8 cellular contexts compared by ENCODE assay signal in genomic region chr14:21106506-21107359, GRCh38. TPM values are rescaled to one million over a fixed set of nuclear protein-coding genes. Genes with fewer than 3 reads are reported as not detected.
DNase-seq lines count a peak whose midpoint lies in the region; ATAC-seq and TF ChIP-seq lines count a peak whose summit lies in the region.

No MANE protein-coding gene starts in this region.

- no peaks in the 10 kb centered on the region for H3K9me3 Mint-ChIP-seq in activated naive CD8-positive, alpha-beta T cell treated with anti-CD3 and anti-CD28 coated beads, Interleukin-2, amount 10 ng/mL, durations not matched to agents 7 days and 5 days

- no peaks in the 10 kb centered on the region for H3K27me3 ChIP-seq in upper lobe of right lung

- peak overlapping the region; percentile 20 for H3K27ac ChIP-seq in upper lobe of right lung

- no peak overlapping the region for H3K4me3 ChIP-seq in upper lobe of right lung

- POLR2A ChIA-PET in activated naive CD8-positive, alpha-beta T cell treated with anti-CD3 and anti-CD28 coated beads, Interleukin-2, amount 10 ng/mL, durations not matched to agents 7 days and 5 days (lab: Charles Lee) = no interaction called here

- no peaks in the 10 kb centered on the region for H3K9me3 ChIP-seq in upper lobe of right lung

- H3K27me3 Mint-ChIP-seq in activated naive CD8-positive, alpha-beta T cell treated with anti-CD3 and anti-CD28 coated beads, Interleukin-2, amount 10 ng/mL, durations not matched to agents 7 days and 5 days = peaks cover 5% of the 10 kb centered on the region

- no peak for ATAC-seq in activated naive CD8-positive, alpha-beta T cell treated with anti-CD3 and anti-CD28 coated beads, Interleukin-2, amount 10 ng/mL, durations not matched to agents 7 days and 5 days (ENCODE audit: low read depth)
- ATAC-seq in Right ventricle myocardium superior (ENCODE audit: poor library complexity) (peak; percentile 26), upper lobe of right lung (peak; percentile 53), HG03196 (IDR thresholded peaks at IDR 0.05; ENCODE audit: unreplicated experiment) (no peak)

- peaks cover 33% of the 10 kb centered on the region for H3K4me1 ChIP-seq in upper lobe of right lung

- peak; percentile 91 for TF ChIP-seq CTCF in upper lobe of right lung (IDR thresholded peaks at IDR 0.05)

- no peaks in the 10 kb centered on the region for H3K36me3 Mint-ChIP-seq in activated naive CD8-positive, alpha-beta T cell treated with anti-CD3 and anti-CD28 coated beads, Interleukin-2, amount 10 ng/mL, durations not matched to agents 7 days and 5 days

- peak; percentile 77 for DNase-seq in EL
- DNase-seq in NAMALWA (ENCODE audit: low spot score) = peak; percentile 85
- peak; percentile 6 for DNase-seq in SKM-1 (lab: John Stamatoyannopoulos, UW; ENCODE audit: unreplicated experiment)
- peak; percentile 78 for DNase-seq in activated naive CD8-positive, alpha-beta T cell treated with anti-CD3 and anti-CD28 coated beads, Interleukin-2, amount 10 ng/mL, durations not matched to agents 7 days and 5 days
- DNase-seq in Right ventricle myocardium superior = peak; percentile 89
- DNase-seq in posterior cingulate gyrus = peak; percentile 64 to 97 (median 80)
- peak; percentile 91 for DNase-seq in upper lobe of right lung

- no peaks in the 10 kb centered on the region for H3K36me3 ChIP-seq in upper lobe of right lung

- intact Hi-C loops in Right ventricle myocardium superior (cut with DNase I) = loop anchor here (5.0 kb wide), 1 partner anchor 409 kb away; no protein-coding TSS in a partner anchor
- intact Hi-C loops in posterior cingulate gyrus (cut with DNase I) = loop anchor here (2.0 to 5.0 kb wide), 2 partner anchors 14 to 249 kb away; no protein-coding TSS in a partner anchor
- intact Hi-C loops in upper lobe of right lung (cut with DNase I) = loop anchor here (10.0 kb wide), 1 partner anchor 782 kb away; no protein-coding TSS in a partner anchor

- H3K4me1 Mint-ChIP-seq in activated naive CD8-positive, alpha-beta T cell treated with anti-CD3 and anti-CD28 coated beads, Interleukin-2, amount 10 ng/mL, durations not matched to agents 7 days and 5 days = peaks cover 23% of the 10 kb centered on the region

- no peak overlapping the region for H3K27ac Mint-ChIP-seq in activated naive CD8-positive, alpha-beta T cell treated with anti-CD3 and anti-CD28 coated beads, Interleukin-2, amount 10 ng/mL, durations not matched to agents 7 days and 5 days

- H3K4me3 Mint-ChIP-seq in activated naive CD8-positive, alpha-beta T cell treated with anti-CD3 and anti-CD28 coated beads, Interleukin-2, amount 10 ng/mL, durations not matched to agents 7 days and 5 days = no peak overlapping the region

RNA-seq across cellular contexts. Expression of gene TMEM253, which starts 5.9 kb away (rescaled TPM):
- total RNA-seq in activated naive CD8-positive, alpha-beta T cell treated with anti-CD3 and anti-CD28 coated beads, Interleukin-2, amount 10 ng/mL, durations not matched to agents 7 days and 5 days = not detected
- total RNA-seq in Right ventricle myocardium superior (0.43 TPM), upper lobe of right lung (0.67 TPM)

RNA-seq across cellular contexts. Expression of gene ZNF219, which starts 8.3 kb away (rescaled TPM):
- total RNA-seq in activated naive CD8-positive, alpha-beta T cell treated with anti-CD3 and anti-CD28 coated beads, Interleukin-2, amount 10 ng/mL, durations not matched to agents 7 days and 5 days = 1 to 10 TPM; 4.3 to 6.0 TPM
- total RNA-seq in Right ventricle myocardium superior (50.0 TPM), upper lobe of right lung (52.8 TPM)

RNA-seq across cellular contexts. Expression of gene ARHGEF40, which starts 36.6 kb away (rescaled TPM):
- total RNA-seq in activated naive CD8-positive, alpha-beta T cell treated with anti-CD3 and anti-CD28 coated beads, Interleukin-2, amount 10 ng/mL, durations not matched to agents 7 days and 5 days = under 1 TPM; 0.20 to 0.28 TPM
- total RNA-seq in Right ventricle myocardium superior = 21.2 TPM
- total RNA-seq in upper lobe of right lung = 39.2 TPM

RNA-seq across cellular contexts. Expression of gene RNASE8, which starts 49.1 kb away (rescaled TPM):
- not detected for total RNA-seq in activated naive CD8-positive, alpha-beta T cell treated with anti-CD3 and anti-CD28 coated beads, Interleukin-2, amount 10 ng/mL, durations not matched to agents 7 days and 5 days
- total RNA-seq in Right ventricle myocardium superior (not detected), upper lobe of right lung (not detected)

RNA-seq across cellular contexts. Expression of gene OR5AU1, which starts 49.1 kb away (rescaled TPM):
- not detected for total RNA-seq in activated naive CD8-positive, alpha-beta T cell treated with anti-CD3 and anti-CD28 coated beads, Interleukin-2, amount 10 ng/mL, durations not matched to agents 7 days and 5 days
- total RNA-seq in Right ventricle myocardium superior (not detected), upper lobe of right lung (not detected)

Comparison
In these comparisons a context has a peak if more than half of its experiments do, and no peak if none do; other contexts are left out.
1. DNase-seq: peak in every context shown above with its lines; median percentile 91 in upper lobe of right lung; 89 in Right ventricle myocardium superior; 85 in NAMALWA; 80 in posterior cingulate gyrus; 78 in activated naive CD8-positive, alpha-beta T cell treated with anti-CD3 and anti-CD28 coated beads, Interleukin-2, amount 10 ng/mL, durations not matched to agents 7 days and 5 days; 77 in EL; 6 in SKM-1.
2. ATAC-seq: peak in Right ventricle myocardium superior (single experiment) and upper lobe of right lung (single experiment); none in activated naive CD8-positive, alpha-beta T cell treated with anti-CD3 and anti-CD28 coated beads, Interleukin-2, amount 10 ng/mL, durations not matched to agents 7 days and 5 days (single experiment) and HG03196 (single experiment).
3. RNA of gene ARHGEF40, which starts 36.6 kb away (total RNA-seq): 39.2 TPM in upper lobe of right lung (single experiment) and 21.2 TPM in Right ventricle myocardium superior (single experiment); 0.20 to 0.28 TPM in activated naive CD8-positive, alpha-beta T cell treated with anti-CD3 and anti-CD28 coated beads, Interleukin-2, amount 10 ng/mL, durations not matched to agents 7 days and 5 days; every median in the first group is over 10 times any median in the second.